Comparison of ENCODE assay signal across 26 cellular contexts in genomic region chr10:60890811-60891210, GRCh38. TPM values are rescaled to one million over a fixed set of nuclear protein-coding genes. Genes with fewer than 3 reads are reported as not detected.
"Had no signal": no experiment of that assay in that cellular context is flagged by ENCODE, and none has a peak within 500 bp of the region (broad histone marks: within the 10 kb centered on the region; RNA-seq: fewer than 3 reads in every experiment).

No MANE protein-coding gene starts in this region.

- H3K27ac ChIP-seq: ascending aorta, breast epithelium, cardiac muscle cell, coronary artery, epithelial cell of prostate, esophagus squamous epithelium had no signal

- ATAC-seq: activated CD4-positive, alpha-beta T cell treated with anti-CD3 and anti-CD28 coated beads for 36 hours; activated naive CD4-positive, alpha-beta T cell treated with anti-CD3 and anti-CD28 coated beads, Interleukin-2, amount 50 U/mL, for 72 hours; activated T-cell treated with anti-CD3 and anti-CD28 coated beads, Interleukin-2, amount 50 U/mL, for 72 hours had no signal

- H3K27me3 ChIP-seq: ascending aorta, breast epithelium, cardiac muscle cell, dorsolateral prefrontal cortex, esophagus squamous epithelium had no signal

- H3K36me3 ChIP-seq: breast epithelium, cardiac muscle cell had no signal

- H3K4me1 ChIP-seq: breast epithelium had no signal

- H3K9me3 ChIP-seq: ascending aorta, breast epithelium, esophagus squamous epithelium had no signal

- H3K4me3 ChIP-seq: ascending aorta, breast epithelium, cardiac muscle cell, coronary artery, dorsolateral prefrontal cortex, esophagus squamous epithelium had no signal

- DNase-seq: activated CD4-positive, alpha-beta memory T cell treated with anti-CD3 and anti-CD28 coated beads, Interleukin-2, amount 10 ng/mL, durations not matched to agents 7 days and 5 days; activated CD4-positive, alpha-beta T cell treated with anti-CD3 and anti-CD28 coated beads for 36 hours; activated CD4-positive, alpha-beta T cell treated with anti-CD3 and anti-CD28 coated beads, Interleukin-2, amount 10 ng/mL, durations not matched to agents 7 days and 5 days; activated CD4-positive, alpha-beta T cell treated with anti-CD3 and anti-CD28 coated beads, Interleukin-2, amount 50 U/mL, for 4 hours; activated CD4-positive, CD25-positive, alpha-beta regulatory T cell; activated CD4-positive, CD25-positive, alpha-beta regulatory T cell treated with anti-CD3 and anti-CD28 coated beads, Interleukin-2, amount 50 U/mL, for 72 hours; activated CD8-positive, alpha-beta memory T cell treated with anti-CD3 and anti-CD28 coated beads, Interleukin-2, amount 50 U/mL, for 48 hours; activated gamma-delta T cell; activated naive CD4-positive, alpha-beta T cell; activated naive CD4-positive, alpha-beta T cell treated with anti-CD3 and anti-CD28 coated beads, Interleukin-2, amount 10 ng/mL, durations not matched to agents 7 days and 5 days; activated naive CD8-positive, alpha-beta T cell treated with anti-CD3 and anti-CD28 coated beads, Interleukin-2, amount 10 ng/mL, durations not matched to agents 7 days and 5 days; activated T-cell treated with anti-CD3 and anti-CD28 coated beads for 4 hours; activated T-cell treated with anti-CD3 and anti-CD28 coated beads, Interleukin-2, amount 50 U/mL, for 24 hours; activated T-cell treated with anti-CD3 and anti-CD28 coated beads, Interleukin-2, amount 50 U/mL, for 72 hours; dorsolateral prefrontal cortex; effector memory CD4-positive, alpha-beta T cell; esophagus squamous epithelium; foreskin melanocyte; T-helper 2 cell had no signal

RNA-seq across cellular contexts. Expression of gene RHOBTB1, which starts 53.2 kb away (rescaled TPM):
- total RNA-seq: activated naive CD8-positive, alpha-beta T cell treated with anti-CD3 and anti-CD28 coated beads, Interleukin-2, amount 10 ng/mL, durations not matched to agents 7 days and 5 days; T-helper 1 cell treated with Interleukin-12 subunit alpha and Interleukin-12 subunit beta and Interleukin-4 antibody, amounts not matched to agents 30 ng/mL and 1 ng/mL, for 36 hours had no signal
